Comparison of ENCODE assay signal across 1 cellular context in genomic region chr6:7058250-7058923, GRCh38.
TF ChIP-seq lines count a peak whose summit lies in the region.

No MANE protein-coding gene starts in this region.

TF ChIP-seq in GM23338, 12 proteins besides CTCF, POLR2A, EP300 and RAD21 (continued from another document):
- no peak for TF ChIP-seq REST (IDR thresholded peaks at IDR 0.05; ENCODE audit: unreplicated experiment)
- no peak for TF ChIP-seq EZH2 (IDR thresholded peaks at IDR 0.05; ENCODE audit: low read depth, unreplicated experiment)
- TF ChIP-seq, protein P1, sequence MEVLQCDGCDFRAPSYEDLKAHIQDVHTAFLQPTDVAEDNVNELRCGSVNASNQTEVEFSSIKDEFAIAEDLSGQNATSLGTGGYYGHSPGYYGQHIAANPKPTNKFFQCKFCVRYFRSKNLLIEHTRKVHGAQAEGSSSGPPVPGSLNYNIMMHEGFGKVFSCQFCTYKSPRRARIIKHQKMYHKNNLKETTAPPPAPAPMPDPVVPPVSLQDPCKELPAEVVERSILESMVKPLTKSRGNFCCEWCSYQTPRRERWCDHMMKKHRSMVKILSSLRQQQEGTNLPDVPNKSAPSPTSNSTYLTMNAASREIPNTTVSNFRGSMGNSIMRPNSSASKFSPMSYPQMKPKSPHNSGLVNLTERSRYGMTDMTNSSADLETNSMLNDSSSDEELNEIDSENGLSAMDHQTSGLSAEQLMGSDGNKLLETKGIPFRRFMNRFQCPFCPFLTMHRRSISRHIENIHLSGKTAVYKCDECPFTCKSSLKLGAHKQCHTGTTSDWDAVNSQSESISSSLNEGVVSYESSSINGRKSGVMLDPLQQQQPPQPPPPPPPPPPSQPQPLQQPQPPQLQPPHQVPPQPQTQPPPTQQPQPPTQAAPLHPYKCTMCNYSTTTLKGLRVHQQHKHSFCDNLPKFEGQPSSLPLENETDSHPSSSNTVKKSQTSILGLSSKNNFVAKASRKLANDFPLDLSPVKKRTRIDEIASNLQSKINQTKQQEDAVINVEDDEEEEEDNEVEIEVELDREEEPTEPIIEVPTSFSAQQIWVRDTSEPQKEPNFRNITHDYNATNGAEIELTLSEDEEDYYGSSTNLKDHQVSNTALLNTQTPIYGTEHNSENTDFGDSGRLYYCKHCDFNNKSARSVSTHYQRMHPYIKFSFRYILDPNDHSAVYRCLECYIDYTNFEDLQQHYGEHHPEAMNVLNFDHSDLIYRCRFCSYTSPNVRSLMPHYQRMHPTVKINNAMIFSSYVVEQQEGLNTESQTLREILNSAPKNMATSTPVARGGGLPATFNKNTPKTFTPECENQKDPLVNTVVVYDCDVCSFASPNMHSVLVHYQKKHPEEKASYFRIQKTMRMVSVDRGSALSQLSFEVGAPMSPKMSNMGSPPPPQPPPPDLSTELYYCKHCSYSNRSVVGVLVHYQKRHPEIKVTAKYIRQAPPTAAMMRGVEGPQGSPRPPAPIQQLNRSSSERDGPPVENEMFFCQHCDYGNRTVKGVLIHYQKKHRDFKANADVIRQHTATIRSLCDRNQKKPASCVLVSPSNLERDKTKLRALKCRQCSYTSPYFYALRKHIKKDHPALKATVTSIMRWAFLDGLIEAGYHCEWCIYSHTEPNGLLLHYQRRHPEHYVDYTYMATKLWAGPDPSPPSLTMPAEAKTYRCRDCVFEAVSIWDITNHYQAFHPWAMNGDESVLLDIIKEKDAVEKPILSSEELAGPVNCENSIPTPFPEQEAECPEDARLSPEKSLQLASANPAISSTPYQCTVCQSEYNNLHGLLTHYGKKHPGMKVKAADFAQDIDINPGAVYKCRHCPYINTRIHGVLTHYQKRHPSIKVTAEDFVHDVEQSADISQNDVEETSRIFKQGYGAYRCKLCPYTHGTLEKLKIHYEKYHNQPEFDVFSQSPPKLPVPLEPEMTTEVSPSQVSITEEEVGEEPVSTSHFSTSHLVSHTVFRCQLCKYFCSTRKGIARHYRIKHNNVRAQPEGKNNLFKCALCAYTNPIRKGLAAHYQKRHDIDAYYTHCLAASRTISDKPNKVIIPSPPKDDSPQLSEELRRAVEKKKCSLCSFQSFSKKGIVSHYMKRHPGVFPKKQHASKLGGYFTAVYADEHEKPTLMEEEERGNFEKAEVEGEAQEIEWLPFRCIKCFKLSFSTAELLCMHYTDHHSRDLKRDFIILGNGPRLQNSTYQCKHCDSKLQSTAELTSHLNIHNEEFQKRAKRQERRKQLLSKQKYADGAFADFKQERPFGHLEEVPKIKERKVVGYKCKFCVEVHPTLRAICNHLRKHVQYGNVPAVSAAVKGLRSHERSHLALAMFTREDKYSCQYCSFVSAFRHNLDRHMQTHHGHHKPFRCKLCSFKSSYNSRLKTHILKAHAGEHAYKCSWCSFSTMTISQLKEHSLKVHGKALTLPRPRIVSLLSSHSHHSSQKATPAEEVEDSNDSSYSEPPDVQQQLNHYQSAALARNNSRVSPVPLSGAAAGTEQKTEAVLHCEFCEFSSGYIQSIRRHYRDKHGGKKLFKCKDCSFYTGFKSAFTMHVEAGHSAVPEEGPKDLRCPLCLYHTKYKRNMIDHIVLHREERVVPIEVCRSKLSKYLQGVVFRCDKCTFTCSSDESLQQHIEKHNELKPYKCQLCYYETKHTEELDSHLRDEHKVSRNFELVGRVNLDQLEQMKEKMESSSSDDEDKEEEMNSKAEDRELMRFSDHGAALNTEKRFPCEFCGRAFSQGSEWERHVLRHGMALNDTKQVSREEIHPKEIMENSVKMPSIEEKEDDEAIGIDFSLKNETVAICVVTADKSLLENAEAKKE (CRISPR knock-in tag; IDR thresholded peaks at IDR 0.05): no peak
- no peak for TF ChIP-seq ZNF114 (CRISPR knock-in tag; IDR thresholded peaks at IDR 0.05)
- TF ChIP-seq, protein P2, sequence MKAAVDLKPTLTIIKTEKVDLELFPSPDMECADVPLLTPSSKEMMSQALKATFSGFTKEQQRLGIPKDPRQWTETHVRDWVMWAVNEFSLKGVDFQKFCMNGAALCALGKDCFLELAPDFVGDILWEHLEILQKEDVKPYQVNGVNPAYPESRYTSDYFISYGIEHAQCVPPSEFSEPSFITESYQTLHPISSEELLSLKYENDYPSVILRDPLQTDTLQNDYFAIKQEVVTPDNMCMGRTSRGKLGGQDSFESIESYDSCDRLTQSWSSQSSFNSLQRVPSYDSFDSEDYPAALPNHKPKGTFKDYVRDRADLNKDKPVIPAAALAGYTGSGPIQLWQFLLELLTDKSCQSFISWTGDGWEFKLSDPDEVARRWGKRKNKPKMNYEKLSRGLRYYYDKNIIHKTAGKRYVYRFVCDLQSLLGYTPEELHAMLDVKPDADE (IDR thresholded peaks at IDR 0.05): no peak
- TF ChIP-seq JUNB (IDR thresholded peaks at IDR 0.05; ENCODE audit: unreplicated experiment): no peak
- TF ChIP-seq NANOG (IDR thresholded peaks at IDR 0.05; ENCODE audit: borderline replicate concordance): no peak
